In genomic region chr13:61247149-61247936, GRCh38 we compare ENCODE assay signal across 1 cellular context.
TF ChIP-seq lines count a peak whose summit lies in the region.

No MANE protein-coding gene starts in this region.

TF ChIP-seq in GM23338, 12 proteins besides CTCF, POLR2A, EP300 and RAD21 (continued from another document):
- TF ChIP-seq, protein P1, sequence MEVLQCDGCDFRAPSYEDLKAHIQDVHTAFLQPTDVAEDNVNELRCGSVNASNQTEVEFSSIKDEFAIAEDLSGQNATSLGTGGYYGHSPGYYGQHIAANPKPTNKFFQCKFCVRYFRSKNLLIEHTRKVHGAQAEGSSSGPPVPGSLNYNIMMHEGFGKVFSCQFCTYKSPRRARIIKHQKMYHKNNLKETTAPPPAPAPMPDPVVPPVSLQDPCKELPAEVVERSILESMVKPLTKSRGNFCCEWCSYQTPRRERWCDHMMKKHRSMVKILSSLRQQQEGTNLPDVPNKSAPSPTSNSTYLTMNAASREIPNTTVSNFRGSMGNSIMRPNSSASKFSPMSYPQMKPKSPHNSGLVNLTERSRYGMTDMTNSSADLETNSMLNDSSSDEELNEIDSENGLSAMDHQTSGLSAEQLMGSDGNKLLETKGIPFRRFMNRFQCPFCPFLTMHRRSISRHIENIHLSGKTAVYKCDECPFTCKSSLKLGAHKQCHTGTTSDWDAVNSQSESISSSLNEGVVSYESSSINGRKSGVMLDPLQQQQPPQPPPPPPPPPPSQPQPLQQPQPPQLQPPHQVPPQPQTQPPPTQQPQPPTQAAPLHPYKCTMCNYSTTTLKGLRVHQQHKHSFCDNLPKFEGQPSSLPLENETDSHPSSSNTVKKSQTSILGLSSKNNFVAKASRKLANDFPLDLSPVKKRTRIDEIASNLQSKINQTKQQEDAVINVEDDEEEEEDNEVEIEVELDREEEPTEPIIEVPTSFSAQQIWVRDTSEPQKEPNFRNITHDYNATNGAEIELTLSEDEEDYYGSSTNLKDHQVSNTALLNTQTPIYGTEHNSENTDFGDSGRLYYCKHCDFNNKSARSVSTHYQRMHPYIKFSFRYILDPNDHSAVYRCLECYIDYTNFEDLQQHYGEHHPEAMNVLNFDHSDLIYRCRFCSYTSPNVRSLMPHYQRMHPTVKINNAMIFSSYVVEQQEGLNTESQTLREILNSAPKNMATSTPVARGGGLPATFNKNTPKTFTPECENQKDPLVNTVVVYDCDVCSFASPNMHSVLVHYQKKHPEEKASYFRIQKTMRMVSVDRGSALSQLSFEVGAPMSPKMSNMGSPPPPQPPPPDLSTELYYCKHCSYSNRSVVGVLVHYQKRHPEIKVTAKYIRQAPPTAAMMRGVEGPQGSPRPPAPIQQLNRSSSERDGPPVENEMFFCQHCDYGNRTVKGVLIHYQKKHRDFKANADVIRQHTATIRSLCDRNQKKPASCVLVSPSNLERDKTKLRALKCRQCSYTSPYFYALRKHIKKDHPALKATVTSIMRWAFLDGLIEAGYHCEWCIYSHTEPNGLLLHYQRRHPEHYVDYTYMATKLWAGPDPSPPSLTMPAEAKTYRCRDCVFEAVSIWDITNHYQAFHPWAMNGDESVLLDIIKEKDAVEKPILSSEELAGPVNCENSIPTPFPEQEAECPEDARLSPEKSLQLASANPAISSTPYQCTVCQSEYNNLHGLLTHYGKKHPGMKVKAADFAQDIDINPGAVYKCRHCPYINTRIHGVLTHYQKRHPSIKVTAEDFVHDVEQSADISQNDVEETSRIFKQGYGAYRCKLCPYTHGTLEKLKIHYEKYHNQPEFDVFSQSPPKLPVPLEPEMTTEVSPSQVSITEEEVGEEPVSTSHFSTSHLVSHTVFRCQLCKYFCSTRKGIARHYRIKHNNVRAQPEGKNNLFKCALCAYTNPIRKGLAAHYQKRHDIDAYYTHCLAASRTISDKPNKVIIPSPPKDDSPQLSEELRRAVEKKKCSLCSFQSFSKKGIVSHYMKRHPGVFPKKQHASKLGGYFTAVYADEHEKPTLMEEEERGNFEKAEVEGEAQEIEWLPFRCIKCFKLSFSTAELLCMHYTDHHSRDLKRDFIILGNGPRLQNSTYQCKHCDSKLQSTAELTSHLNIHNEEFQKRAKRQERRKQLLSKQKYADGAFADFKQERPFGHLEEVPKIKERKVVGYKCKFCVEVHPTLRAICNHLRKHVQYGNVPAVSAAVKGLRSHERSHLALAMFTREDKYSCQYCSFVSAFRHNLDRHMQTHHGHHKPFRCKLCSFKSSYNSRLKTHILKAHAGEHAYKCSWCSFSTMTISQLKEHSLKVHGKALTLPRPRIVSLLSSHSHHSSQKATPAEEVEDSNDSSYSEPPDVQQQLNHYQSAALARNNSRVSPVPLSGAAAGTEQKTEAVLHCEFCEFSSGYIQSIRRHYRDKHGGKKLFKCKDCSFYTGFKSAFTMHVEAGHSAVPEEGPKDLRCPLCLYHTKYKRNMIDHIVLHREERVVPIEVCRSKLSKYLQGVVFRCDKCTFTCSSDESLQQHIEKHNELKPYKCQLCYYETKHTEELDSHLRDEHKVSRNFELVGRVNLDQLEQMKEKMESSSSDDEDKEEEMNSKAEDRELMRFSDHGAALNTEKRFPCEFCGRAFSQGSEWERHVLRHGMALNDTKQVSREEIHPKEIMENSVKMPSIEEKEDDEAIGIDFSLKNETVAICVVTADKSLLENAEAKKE (CRISPR knock-in tag; IDR thresholded peaks at IDR 0.05) = no peak
- TF ChIP-seq POLR2AphosphoS5 (IDR thresholded peaks at IDR 0.05; ENCODE audit: low read depth) (no peak), NANOG (IDR thresholded peaks at IDR 0.05; ENCODE audit: borderline replicate concordance) (no peak), EZH2phosphoT487 (IDR thresholded peaks at IDR 0.05; ENCODE audit: unreplicated experiment) (no peak), STAT1 (IDR thresholded peaks at IDR 0.05; ENCODE audit: unreplicated experiment) (no peak), CREB1 (CRISPR knock-in tag; IDR thresholded peaks at IDR 0.05; ENCODE audit: low read depth) (no peak)
